In the genomic region with DNA sequence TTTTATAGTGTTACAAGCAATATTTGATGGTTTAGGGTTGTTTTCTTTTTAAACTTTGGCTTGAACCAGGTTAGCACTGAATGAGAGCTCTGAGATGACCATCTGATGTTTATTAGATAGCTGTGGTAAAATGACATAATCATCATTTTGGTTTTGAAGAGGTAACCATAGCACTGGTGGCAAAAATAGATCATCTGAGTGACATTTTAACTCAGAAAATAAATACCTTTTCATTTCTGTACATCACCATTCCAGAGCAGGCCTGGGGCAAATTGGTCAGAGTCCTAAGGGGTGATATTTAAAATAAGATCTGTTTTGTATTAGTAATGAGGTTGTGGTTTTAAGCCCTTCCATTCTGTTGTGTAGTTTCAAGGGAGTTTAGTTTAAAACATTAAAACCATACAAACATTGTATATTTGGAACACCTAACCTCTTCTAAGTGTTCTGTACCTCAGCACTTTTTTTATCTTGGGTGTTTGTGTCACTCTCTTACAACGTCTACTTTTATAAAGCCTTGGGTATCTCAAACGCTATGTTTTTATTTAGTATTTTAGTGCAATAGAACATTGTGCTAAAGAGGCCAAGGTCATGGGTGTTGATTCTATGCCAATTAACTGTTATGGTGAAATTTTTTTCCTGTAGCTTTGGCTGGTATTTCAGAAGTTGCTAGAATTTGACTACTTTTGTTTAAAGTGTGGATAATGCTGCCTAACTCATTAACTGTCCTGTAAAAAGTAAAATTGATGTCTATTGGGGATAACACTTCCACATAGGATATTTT, we compare ENCODE assay signal across 14 cellular contexts.
DNase-seq lines count a peak whose midpoint lies in the region; ATAC-seq and TF ChIP-seq lines count a peak whose summit lies in the region.
"Had no signal": no experiment of that assay in that cellular context is flagged by ENCODE, and none has a peak within 500 bp of the region (broad histone marks: within the 10 kb centered on the region; RNA-seq: fewer than 3 reads in every experiment).

No MANE protein-coding gene starts in this region.

- TF ChIP-seq CTCF in cardiac muscle cell (IDR thresholded peaks at IDR 0.05; ENCODE audit: low read depth, low read length), result no peak
- TF ChIP-seq CTCF in foreskin keratinocyte (conservative IDR thresholded peaks at IDR 0.05), result no peak
- no peak for TF ChIP-seq CTCF in nephron progenitor cell (IDR thresholded peaks at IDR 0.05)

- no peak overlapping the region for H3K4me3 ChIP-seq in cardiac muscle cell
- H3K4me3 ChIP-seq: ascending aorta had no signal

- no peaks in the 10 kb centered on the region for H3K27me3 ChIP-seq in cardiac muscle cell
- H3K27me3 ChIP-seq in foreskin keratinocyte, result no peaks in the 10 kb centered on the region
- H3K27me3 ChIP-seq: ascending aorta had no signal

- intact Hi-C loops in cardiac septum (cut with DNase I), result no loop called here

- H3K36me3 Mint-ChIP-seq in T-helper 17 cell (ENCODE audit: low read depth), result peaks cover 3% of the 10 kb centered on the region
- H3K36me3 Mint-ChIP-seq in nephron progenitor cell (ENCODE audit: low read depth), result peaks cover 6% of the 10 kb centered on the region

- H3K27ac ChIP-seq in cardiac muscle cell (peak overlapping the region; percentile 62), foreskin keratinocyte (no peak overlapping the region)

- no peaks in the 10 kb centered on the region for H3K36me3 ChIP-seq in cardiac muscle cell
- H3K36me3 ChIP-seq: ascending aorta had no signal

- DNase-seq in cardiac muscle cell (ENCODE audit: low read depth in 1 of 2, low spot score in 1 of 2) (peak in 1 of 2 donors; percentile 48), cardiac septum (ENCODE audit: low spot score) (no peak), T-helper 17 cell (no peak), foreskin keratinocyte (no peak), nephron progenitor cell (no peak), NCI-H2227 (lab: John Stamatoyannopoulos, UW; ENCODE audit: unreplicated experiment) (no peak)
- no peak for DNase-seq in stimulated activated naive CD8-positive, alpha-beta T cell treated with anti-CD3 and anti-CD28 coated beads, Interleukin-15, amount 100 ng/mL, for 72 hours
- DNase-seq: activated CD8-positive, alpha-beta memory T cell treated with anti-CD3 and anti-CD28 coated beads, Interleukin-2, amount 50 U/mL, for 4 hours; NCI-H2029; NCI-H82; occipital lobe; Right ventricle myocardium superior had no signal

- H3K9me3 Mint-ChIP-seq in stimulated activated naive CD8-positive, alpha-beta T cell treated with anti-CD3 and anti-CD28 coated beads, Interleukin-15, amount 100 ng/mL, for 72 hours, result no peaks in the 10 kb centered on the region
- H3K9me3 Mint-ChIP-seq in nephron progenitor cell, result no peaks in the 10 kb centered on the region

- H3K4me1 ChIP-seq in cardiac muscle cell (ENCODE audit: low read depth) (peaks cover 59% of the 10 kb centered on the region), foreskin keratinocyte (peaks cover 31% of the 10 kb centered on the region)

- H3K27me3 Mint-ChIP-seq in T-helper 17 cell, result no peaks in the 10 kb centered on the region
- no peaks in the 10 kb centered on the region for H3K27me3 Mint-ChIP-seq in stimulated activated naive CD8-positive, alpha-beta T cell treated with anti-CD3 and anti-CD28 coated beads, Interleukin-15, amount 100 ng/mL, for 72 hours
- H3K27me3 Mint-ChIP-seq in nephron progenitor cell (ENCODE audit: low read depth, poor library complexity), result peaks cover 2% of the 10 kb centered on the region

- H3K9me3 ChIP-seq in cardiac muscle cell (ENCODE audit: low read depth) (no peaks in the 10 kb centered on the region), T-helper 17 cell (ENCODE audit: control insufficient read depth, low read length, poor library complexity, severe bottlenecking) (no peaks in the 10 kb centered on the region)
- H3K9me3 ChIP-seq: ascending aorta had no signal

- peak overlapping the region; percentile 45 for H3K27ac Mint-ChIP-seq in T-helper 17 cell
- peak overlapping the region; percentile 49 to 82 for H3K27ac Mint-ChIP-seq in stimulated activated naive CD8-positive, alpha-beta T cell treated with anti-CD3 and anti-CD28 coated beads, Interleukin-15, amount 100 ng/mL, for 72 hours
- no peak overlapping the region for H3K27ac Mint-ChIP-seq in nephron progenitor cell

- H3K4me1 Mint-ChIP-seq in T-helper 17 cell (peaks cover 39% of the 10 kb centered on the region), nephron progenitor cell (peaks cover 82% of the 10 kb centered on the region)
- peaks cover 87% of the 10 kb centered on the region for H3K4me1 Mint-ChIP-seq in stimulated activated naive CD8-positive, alpha-beta T cell treated with anti-CD3 and anti-CD28 coated beads, Interleukin-15, amount 100 ng/mL, for 72 hours

- H3K4me3 Mint-ChIP-seq in T-helper 17 cell (no peak overlapping the region), nephron progenitor cell (no peak overlapping the region)
- H3K4me3 Mint-ChIP-seq in stimulated activated naive CD8-positive, alpha-beta T cell treated with anti-CD3 and anti-CD28 coated beads, Interleukin-15, amount 100 ng/mL, for 72 hours, result peak overlapping the region; percentile 4 to 54

- ATAC-seq in T-helper 17 cell (peak; percentile 51), foreskin keratinocyte (peak; percentile 58), HG02642 (IDR thresholded peaks at IDR 0.05; ENCODE audit: poor library complexity, unreplicated experiment) (no peak)
- ATAC-seq in stimulated activated naive CD8-positive, alpha-beta T cell treated with anti-CD3 and anti-CD28 coated beads, Interleukin-15, amount 100 ng/mL, for 72 hours, result peak; percentile 60

Comparison
In these comparisons a context has a peak if more than half of its experiments do, and no peak if none do; other contexts are left out.
1. H3K4me3 Mint-ChIP-seq: peak in stimulated activated naive CD8-positive, alpha-beta T cell treated with anti-CD3 and anti-CD28 coated beads, Interleukin-15, amount 100 ng/mL, for 72 hours (2 of 2); none in T-helper 17 cell (single experiment) and nephron progenitor cell (single experiment).